In the genomic region with DNA sequence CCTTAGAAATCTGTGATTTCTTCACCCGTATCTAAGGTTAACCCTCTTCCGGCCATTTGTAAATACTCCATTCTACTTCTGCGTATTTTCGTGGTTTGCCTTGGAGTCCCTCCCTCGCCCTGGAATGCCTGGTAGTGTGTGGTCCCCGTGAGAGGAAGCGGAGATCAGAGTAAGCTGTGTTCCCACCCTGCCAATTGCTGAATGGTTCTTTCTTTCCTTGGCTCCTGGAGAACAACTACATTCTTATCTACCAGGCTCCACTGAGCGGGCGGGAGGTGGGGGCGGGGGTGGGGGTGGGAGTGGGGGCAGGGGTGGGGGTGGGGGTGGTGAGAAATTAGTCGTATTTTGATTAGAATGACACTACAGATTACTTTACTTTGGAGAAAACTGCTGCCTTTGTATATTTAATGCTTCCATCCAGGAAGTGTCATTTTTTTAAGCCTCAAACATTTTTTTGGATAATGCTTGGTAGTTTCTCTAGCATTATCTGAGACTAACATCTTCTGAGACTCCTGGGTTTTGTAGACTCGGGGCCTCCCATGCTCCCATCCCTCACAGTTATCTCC, we compare ENCODE assay signal across 17 cellular contexts. TPM values are rescaled to one million over a fixed set of nuclear protein-coding genes. Genes with fewer than 3 reads are reported as not detected.
A peak's percentile ranks its signal among the peaks of the same experiment; 100 is the strongest.
DNase-seq lines count a peak whose midpoint lies in the region; ATAC-seq, FAIRE-seq and TF ChIP-seq lines count a peak whose summit lies in the region.
"Had no signal": no experiment of that assay in that cellular context is flagged by ENCODE, and none has a peak within 500 bp of the region (broad histone marks: within the 10 kb centered on the region; RNA-seq: fewer than 3 reads in every experiment).

No MANE protein-coding gene starts in this region.

- no peak overlapping the region for H2BK12ac ChIP-seq in H1 (ENCODE audit: low read depth, low read length)

- H3K14ac ChIP-seq in H1 (ENCODE audit: insufficient read length), result no peak overlapping the region

- H2AFZ ChIP-seq in H1 (ENCODE audit: low read length), result no peak overlapping the region

- no peak overlapping the region for H3K4me3 Mint-ChIP-seq in activated naive CD8-positive, alpha-beta T cell
- H3K4me3 Mint-ChIP-seq in activated naive CD8-positive, alpha-beta T cell treated with anti-CD3 and anti-CD28 coated beads for 36 hours, result no peak overlapping the region
- H3K4me3 Mint-ChIP-seq in effector memory CD8-positive, alpha-beta T cell, result no peak overlapping the region
- H3K4me3 Mint-ChIP-seq: activated naive CD4-positive, alpha-beta T cell treated with anti-CD3 and anti-CD28 coated beads, Interleukin-2, amount 10 ng/mL, durations not matched to agents 7 days and 5 days; T-helper 1 cell treated with Interleukin-12 subunit alpha and Interleukin-12 subunit beta and Interleukin-4 antibody, amounts not matched to agents 30 μg/mL and 1 μg/mL, for 36 hours had no signal

- H2BK20ac ChIP-seq in H1 (ENCODE audit: low read length), result no peak overlapping the region

- H3K4me3 ChIP-seq in H1 (ENCODE audit: extremely low read depth in 1 of 4, insufficient read depth in 2 of 4, low read depth in 3 of 4, low read length in 4 of 4) (no peak overlapping the region), mesodermal cell (ENCODE audit: extremely low read depth, insufficient read depth, low read length, poor library complexity, severe bottlenecking) (no peak overlapping the region), upper lobe of left lung (no peak overlapping the region)
- H3K4me3 ChIP-seq: thoracic aorta had no signal

- no peaks in the 10 kb centered on the region for H3K9me3 ChIP-seq in H1 (ENCODE audit: insufficient read depth in 2 of 2, low read depth in 1 of 2, low read length in 1 of 2)
- H3K9me3 ChIP-seq in mesodermal cell (ENCODE audit: control insufficient read depth, low read length), result no peaks in the 10 kb centered on the region
- no peaks in the 10 kb centered on the region for H3K9me3 ChIP-seq in upper lobe of left lung
- H3K9me3 ChIP-seq: Caco-2, thoracic aorta had no signal

- H3K4me1 ChIP-seq in H1 (replicated peaks in 1 of 4; ENCODE audit: control insufficient read depth in 3 of 4, insufficient read depth in 4 of 4, low read length in 3 of 4) (peaks cover 0 to 8% (median 2%) of the 10 kb centered on the region in 4 experiments; a peak in 4 of 7 replicates), mesodermal cell (ENCODE audit: control insufficient read depth, insufficient read depth, low read length, poor library complexity, severe bottlenecking) (peaks cover 55% of the 10 kb centered on the region), upper lobe of left lung (peaks cover 3 to 30% (median 12%) of the 10 kb centered on the region in 4 donors)
- H3K4me1 ChIP-seq: Caco-2 had no signal

- H3K79me1 ChIP-seq in H1 (ENCODE audit: low read depth, low read length), result no peaks in the 10 kb centered on the region

- H3K9ac ChIP-seq in H1 (replicated peaks in 1 of 4; ENCODE audit: extremely low read depth in 1 of 4, low read depth in 3 of 4, low read length in 3 of 4), result no peak overlapping the region

- H3K27me3 ChIP-seq in H1 (replicated peaks in 1 of 4; ENCODE audit: control insufficient read depth in 3 of 4, extremely low read depth in 1 of 4, insufficient read depth in 3 of 4, low read length in 3 of 4) (no peaks in the 10 kb centered on the region; a peak in 1 of 7 replicates), upper lobe of left lung (no peaks in the 10 kb centered on the region)

- no peak overlapping the region for H4K91ac ChIP-seq in H1 (replicated peaks; ENCODE audit: insufficient read length, low read length)

- no peak overlapping the region for H3K4me2 ChIP-seq in H1 (ENCODE audit: insufficient read depth in 1 of 2, low read depth in 2 of 2, low read length in 2 of 2)

- no peak overlapping the region for H4K8ac ChIP-seq in H1 (ENCODE audit: extremely low read depth, insufficient read depth, low read length)

- H3K27me3 Mint-ChIP-seq in activated naive CD8-positive, alpha-beta T cell, result no peaks in the 10 kb centered on the region
- H3K27me3 Mint-ChIP-seq in activated naive CD8-positive, alpha-beta T cell treated with anti-CD3 and anti-CD28 coated beads for 36 hours, result no peaks in the 10 kb centered on the region
- H3K27me3 Mint-ChIP-seq in effector memory CD8-positive, alpha-beta T cell, result no peaks in the 10 kb centered on the region
- H3K27me3 Mint-ChIP-seq: activated naive CD4-positive, alpha-beta T cell treated with anti-CD3 and anti-CD28 coated beads, Interleukin-2, amount 10 ng/mL, durations not matched to agents 7 days and 5 days had no signal

- FAIRE-seq in H1 (lab: Jason Lieb, UNC), result no peak
- FAIRE-seq: A204.1, keratinocyte had no signal

- H4K20me1 ChIP-seq in H1 (replicated peaks in 1 of 2; ENCODE audit: control insufficient read depth in 1 of 2, insufficient read depth in 2 of 2, low read length in 2 of 2), result peaks cover 3 to 6% of the 10 kb centered on the region in 2 experiments

- no peaks in the 10 kb centered on the region for H3K79me2 ChIP-seq in H1 (ENCODE audit: control insufficient read depth in 1 of 2, insufficient read depth in 2 of 2, low read length in 2 of 2)

- H3K23ac ChIP-seq in H1 (ENCODE audit: insufficient read length), result no peak overlapping the region

- POLR2A ChIA-PET in H1 (lab: Charles Lee; ENCODE audit: partially characterized antibody), result interaction anchor here (2.1 to 3.5 kb wide), 2 partner anchors 15 to 20 kb away, joined by 10 to 13 read pairs; no protein-coding TSS in a partner anchor

- H3K23me2 ChIP-seq in H1 (ENCODE audit: low read depth, low read length), result 0 out of 2 replicates have a peak, but pooled peaks cover 2% of the 10 kb centered on the region

- H2BK120ac ChIP-seq in H1 (replicated peaks; ENCODE audit: low read depth, low read length), result no peak overlapping the region

- H2AK5ac ChIP-seq in H1 (ENCODE audit: low read depth, low read length), result no peak overlapping the region

- H3K36me3 Mint-ChIP-seq in activated naive CD8-positive, alpha-beta T cell, result no peaks in the 10 kb centered on the region
- peaks cover 7% of the 10 kb centered on the region for H3K36me3 Mint-ChIP-seq in activated naive CD8-positive, alpha-beta T cell treated with anti-CD3 and anti-CD28 coated beads for 36 hours
- H3K36me3 Mint-ChIP-seq in effector memory CD8-positive, alpha-beta T cell (ENCODE audit: insufficient read depth), result no peaks in the 10 kb centered on the region

- no peak for TF ChIP-seq RAD21 in H1 (IDR thresholded peaks at IDR 0.05 in 1 of 2, conservative IDR thresholded peaks at IDR 0.05 in 1 of 2; ENCODE audit: low read depth in 2 of 2, low read length in 2 of 2)

- no peak overlapping the region for H3K56ac ChIP-seq in H1 (replicated peaks; ENCODE audit: insufficient read length, low read depth, low read length)

- H3K27ac Mint-ChIP-seq in activated naive CD8-positive, alpha-beta T cell, result peak overlapping the region; percentile 16
- H3K27ac Mint-ChIP-seq in activated naive CD8-positive, alpha-beta T cell treated with anti-CD3 and anti-CD28 coated beads for 36 hours, result no peak overlapping the region
- H3K27ac Mint-ChIP-seq in effector memory CD8-positive, alpha-beta T cell, result no peak overlapping the region
- H3K27ac Mint-ChIP-seq: activated naive CD4-positive, alpha-beta T cell treated with anti-CD3 and anti-CD28 coated beads, Interleukin-2, amount 10 ng/mL, durations not matched to agents 7 days and 5 days; T-helper 1 cell treated with Interleukin-12 subunit alpha and Interleukin-12 subunit beta and Interleukin-4 antibody, amounts not matched to agents 30 μg/mL and 1 μg/mL, for 36 hours had no signal

- peak in 1 of 2 donors; percentile 69 for ATAC-seq in upper lobe of left lung (ENCODE audit: low FRiP score in 2 of 2)
- no peak for ATAC-seq in effector memory CD8-positive, alpha-beta T cell (replicated peaks)
- no peak for ATAC-seq in GM18502 (IDR thresholded peaks at IDR 0.05; ENCODE audit: poor library complexity, unreplicated experiment)

- WGBS in H1 (ENCODE audit: extremely low coverage in 1 of 2, insufficient coverage in 1 of 2, insufficient read length in 1 of 2, insufficient replicate concordance in 2 of 2, low coverage in 1 of 2, low lambda C conversion rate in 2 of 2, missing lambda C conversion rate in 1 of 2), 2 experiments, result 82% methylated on average over 8 of the region's 12 CpGs; no CpG with 5 or more reads in 1 of the 2 experiments
- 8 to 80% methylated on average over 2 to 4 of the region's 12 CpGs for WGBS in mesodermal cell (ENCODE audit: insufficient coverage in 2 of 2), 2 experiments
- WGBS in upper lobe of left lung, 2 donors, result 49 to 50% methylated on average over 10 to 12 of the region's 12 CpGs

- no peaks in the 10 kb centered on the region for H3K9me3 Mint-ChIP-seq in activated naive CD8-positive, alpha-beta T cell (ENCODE audit: low read depth)
- H3K9me3 Mint-ChIP-seq in activated naive CD8-positive, alpha-beta T cell treated with anti-CD3 and anti-CD28 coated beads for 36 hours, result no peaks in the 10 kb centered on the region
- no peaks in the 10 kb centered on the region for H3K9me3 Mint-ChIP-seq in effector memory CD8-positive, alpha-beta T cell
- H3K9me3 Mint-ChIP-seq: activated naive CD4-positive, alpha-beta T cell treated with anti-CD3 and anti-CD28 coated beads, Interleukin-2, amount 10 ng/mL, durations not matched to agents 7 days and 5 days; T-helper 1 cell treated with Interleukin-12 subunit alpha and Interleukin-12 subunit beta and Interleukin-4 antibody, amounts not matched to agents 30 μg/mL and 1 μg/mL, for 36 hours had no signal

- no peak overlapping the region for H3K4ac ChIP-seq in H1 (replicated peaks; ENCODE audit: insufficient read length, low read depth, low read length)

- H3K27ac ChIP-seq in H1 (ENCODE audit: low read depth, low read length), result no peak overlapping the region
- peak overlapping the region; percentile 72 for H3K27ac ChIP-seq in mesodermal cell (ENCODE audit: low read depth, low read length, severe bottlenecking)
- peak overlapping the region; percentile 53 to 87 (median 72) for H3K27ac ChIP-seq in upper lobe of left lung
- H3K27ac ChIP-seq: thoracic aorta had no signal

- H3K18ac ChIP-seq in H1 (ENCODE audit: extremely low read depth, low read length), result no peak overlapping the region

- DNase-seq in activated naive CD8-positive, alpha-beta T cell treated with anti-CD3 and anti-CD28 coated beads for 36 hours, result no peak
- DNase-seq in H1 (ENCODE audit: low read depth in 1 of 2, low spot score in 2 of 2), result no peak
- DNase-seq in upper lobe of left lung, result peak in 1 of 2 donors; percentile 64
- no peak for DNase-seq in effector memory CD8-positive, alpha-beta T cell
- DNase-seq in NK-92 (lab: John Stamatoyannopoulos, UW; ENCODE audit: unreplicated experiment), result no peak
- DNase-seq: activated naive CD4-positive, alpha-beta T cell treated with anti-CD3 and anti-CD28 coated beads, Interleukin-2, amount 10 ng/mL, durations not matched to agents 7 days and 5 days; Caco-2; GDM1; NCI-H187 treated with DMSO at 0.1 percent for 48 hours; NCI-H524 had no signal

- H3K36me3 ChIP-seq in H1 (ENCODE audit: control insufficient read depth in 2 of 4, insufficient read depth in 4 of 4, low read length in 3 of 4), result no peaks in the 10 kb centered on the region
- H3K36me3 ChIP-seq in mesodermal cell (ENCODE audit: control insufficient read depth, insufficient read depth, low read length), result peaks cover 7% of the 10 kb centered on the region
- H3K36me3 ChIP-seq in upper lobe of left lung, result no peaks in the 10 kb centered on the region
- H3K36me3 ChIP-seq: thoracic aorta had no signal

- peaks cover 38% of the 10 kb centered on the region for H3K4me1 Mint-ChIP-seq in activated naive CD8-positive, alpha-beta T cell (ENCODE audit: low read depth)
- H3K4me1 Mint-ChIP-seq in activated naive CD8-positive, alpha-beta T cell treated with anti-CD3 and anti-CD28 coated beads for 36 hours, result peaks cover 34% of the 10 kb centered on the region
- H3K4me1 Mint-ChIP-seq in effector memory CD8-positive, alpha-beta T cell (ENCODE audit: low read depth in 2 of 2), result peaks cover 4% of the 10 kb centered on the region in 2 donors

- no peak for TF ChIP-seq EP300 in H1 (IDR thresholded peaks at IDR 0.05; ENCODE audit: borderline replicate concordance in 1 of 2, low read depth in 2 of 2, low read length in 2 of 2)
- TF ChIP-seq EP300 in upper lobe of left lung (IDR thresholded peaks at IDR 0.05), result no peak

- H2BK15ac ChIP-seq in H1 (ENCODE audit: low read length), result no peak overlapping the region

- no peak for TF ChIP-seq POLR2A in H1 (IDR thresholded peaks at IDR 0.05; ENCODE audit: control extremely low read depth in 1 of 2, low read depth in 2 of 2, low read length in 2 of 2)
- TF ChIP-seq POLR2A in upper lobe of left lung (IDR thresholded peaks at IDR 0.05), result no peak

- CTCF ChIA-PET in H1 (lab: Charles Lee; ENCODE audit: partially characterized antibody), result interaction anchor here (1.0 to 10.5 kb wide), 4 partner anchors 11 to 89 kb away, joined by 3 to 61 read pairs (median 6); no protein-coding TSS in a partner anchor

- TF ChIP-seq CTCF in H1 (IDR thresholded peaks at IDR 0.05; ENCODE audit: control extremely low read depth in 1 of 3, insufficient read depth in 1 of 3, low read depth in 1 of 3, low read length in 3 of 3) (no peak), upper lobe of left lung (IDR thresholded peaks at IDR 0.05) (no peak)

- H4K5ac ChIP-seq in H1 (ENCODE audit: insufficient read length, low read depth, low read length), result no peak overlapping the region

- no peak overlapping the region for H2BK5ac ChIP-seq in H1 (ENCODE audit: low read depth, low read length)

RNA-seq across cellular contexts. Expression of a gene that starts 20.9 kb away (rescaled TPM):
- 100 to 1,000 TPM; 282 to 287 TPM for total RNA-seq in activated naive CD8-positive, alpha-beta T cell treated with anti-CD3 and anti-CD28 coated beads for 36 hours
- total RNA-seq in H1 (2021; fragmentation: NEBNext Ultra II Directional; extraction: Animal tissue kit (Norgen Biotek cat#: 25700)), result 559 and 561 TPM in 2 replicates
- 143 and 206 TPM in 2 replicates for polyA plus RNA-seq in H1 (2011; rRNA removed)
- 95.7 TPM for polyA plus RNA-seq in H1 (2011; cell fraction: cytosol; rRNA removed)
- polyA plus RNA-seq in H1 (2011; cell fraction: nucleus; rRNA removed), result 314 TPM
- 203 to 428 TPM (median 382 TPM) in 4 replicates for polyA plus RNA-seq in H1 (2012, experiment 1 of 2)
- polyA plus RNA-seq in H1 (2012, experiment 2 of 2), result 299 TPM
- polyA plus RNA-seq in H1 (2013, experiment 1 of 2), result 202 TPM
- polyA plus RNA-seq in H1 (2013, experiment 2 of 2), result 154 TPM
- polyA minus RNA-seq in H1 (2011; rRNA and poly(A)+ RNA removed), result 112 and 123 TPM in 2 replicates
- polyA minus RNA-seq in H1 (2011; cell fraction: cytosol; rRNA and poly(A)+ RNA removed), result 386 TPM
- 183 TPM for polyA minus RNA-seq in H1 (2011; cell fraction: nucleus; rRNA and poly(A)+ RNA removed)
- polyA plus RNA-seq in mesodermal cell (2013, experiment 1 of 2), result 319 TPM
- polyA plus RNA-seq in mesodermal cell (2013, experiment 2 of 2), result 248 TPM
- total RNA-seq in upper lobe of left lung, result 100 to 1,000 TPM; 191 to 805 (median 577) TPM

RNA-seq across cellular contexts. Expression of a gene that starts 53.3 kb away (rescaled TPM):
- total RNA-seq in activated naive CD8-positive, alpha-beta T cell treated with anti-CD3 and anti-CD28 coated beads for 36 hours, result 100 to 1,000 TPM; 175 to 190 TPM
- 68.0 and 69.1 TPM in 2 replicates for total RNA-seq in H1 (2021; fragmentation: NEBNext Ultra II Directional; extraction: Animal tissue kit (Norgen Biotek cat#: 25700))
- polyA plus RNA-seq in H1 (2011; rRNA removed), result 34.5 and 60.4 TPM in 2 replicates
- polyA plus RNA-seq in H1 (2011; cell fraction: cytosol; rRNA removed), result 66.5 TPM
- 317 TPM for polyA plus RNA-seq in H1 (2011; cell fraction: nucleus; rRNA removed)
- polyA plus RNA-seq in H1 (2012, experiment 1 of 2), result 43.1 to 60.5 TPM (median 57.0 TPM) in 4 replicates
- 60.6 TPM for polyA plus RNA-seq in H1 (2012, experiment 2 of 2)
- 38.5 TPM for polyA plus RNA-seq in H1 (2013, experiment 1 of 2)
- 36.1 TPM for polyA plus RNA-seq in H1 (2013, experiment 2 of 2)
- 19.1 and 24.6 TPM in 2 replicates for polyA minus RNA-seq in H1 (2011; rRNA and poly(A)+ RNA removed)
- polyA minus RNA-seq in H1 (2011; cell fraction: cytosol; rRNA and poly(A)+ RNA removed), result 27.5 TPM
- 58.5 TPM for polyA minus RNA-seq in H1 (2011; cell fraction: nucleus; rRNA and poly(A)+ RNA removed)
- polyA plus RNA-seq in mesodermal cell (2013, experiment 1 of 2), result 66.0 TPM
- polyA plus RNA-seq in mesodermal cell (2013, experiment 2 of 2), result 57.5 TPM
- total RNA-seq in upper lobe of left lung, result 100 to 1,000 TPM in 3 of 6 donors, 10 to 100 TPM in 3; 53.5 to 183 (median 106) TPM
